In the genomic region with DNA sequence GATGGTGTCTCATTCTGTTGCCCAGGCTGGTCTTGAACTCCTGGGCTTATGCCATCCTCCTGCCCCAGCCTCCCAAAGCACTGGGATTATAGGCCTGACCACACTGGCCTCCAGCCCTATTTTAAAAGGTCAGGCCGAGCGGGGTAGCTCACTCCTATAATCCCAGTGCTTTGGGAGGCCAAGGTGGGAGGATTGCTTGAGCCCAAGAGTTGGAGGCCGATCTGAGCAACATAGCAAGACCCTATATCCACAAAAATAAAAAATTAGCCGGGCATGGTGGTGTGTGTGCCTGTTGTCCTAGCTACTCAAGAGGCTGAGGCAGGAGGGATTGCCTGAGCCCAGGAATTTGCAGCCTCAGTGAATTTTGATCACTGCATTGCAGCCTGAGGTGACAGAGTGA, we compare ENCODE assay signal across 14 cellular contexts.
"Had no signal": no experiment of that assay in that cellular context is flagged by ENCODE, and none has a peak within 500 bp of the region (broad histone marks: within the 10 kb centered on the region; RNA-seq: fewer than 3 reads in every experiment).

No MANE protein-coding gene starts in this region.

- H3K4me3 Mint-ChIP-seq: mesothelial cell of epicardium had no signal

- H3K27me3 ChIP-seq: cardiac muscle cell, gastroesophageal sphincter, tibial artery, vagina had no signal

- DNase-seq: activated CD4-positive, alpha-beta T cell treated with anti-CD3 and anti-CD28 coated beads for 36 hours; activated CD8-positive, alpha-beta memory T cell treated with anti-CD3 and anti-CD28 coated beads for 24 hours; activated gamma-delta T cell treated with Interleukin-2 at 50 U/mL for 16 hours; hippocampal formation; kidney glomerular epithelial cell; small intestine; SW 1271; T-helper 9 cell; tibial artery had no signal

- H3K27me3 Mint-ChIP-seq: activated CD4-positive, alpha-beta T cell treated with anti-CD3 and anti-CD28 coated beads for 36 hours had no signal

- H3K9me3 ChIP-seq: gastroesophageal sphincter, tibial artery, vagina had no signal

- H3K27ac Mint-ChIP-seq: mesothelial cell of epicardium had no signal

- H3K36me3 Mint-ChIP-seq: mesothelial cell of epicardium had no signal

- ATAC-seq: activated CD4-positive, alpha-beta T cell treated with anti-CD3 and anti-CD28 coated beads for 36 hours; gastroesophageal sphincter had no signal

- H3K9me3 Mint-ChIP-seq: mesothelial cell of epicardium had no signal

- FAIRE-seq: astrocyte, small intestine had no signal

- H3K27ac ChIP-seq: vagina had no signal

- H3K4me3 ChIP-seq: cardiac muscle cell, gastroesophageal sphincter, tibial artery, vagina had no signal
